9 cellular contexts compared by ENCODE assay signal in genomic region chr12:122872815-122873361, GRCh38. TPM values are rescaled to one million over a fixed set of nuclear protein-coding genes. Genes with fewer than 3 reads are reported as not detected.
A peak's percentile ranks its signal among the peaks of the same experiment; 100 is the strongest.
DNase-seq lines count a peak whose midpoint lies in the region; ATAC-seq and TF ChIP-seq lines count a peak whose summit lies in the region.
"Had no signal": no experiment of that assay in that cellular context is flagged by ENCODE, and none has a peak within 500 bp of the region (broad histone marks: within the 10 kb centered on the region; RNA-seq: fewer than 3 reads in every experiment).

No MANE protein-coding gene starts in this region.

- peaks cover 51 to 81% (median 76%) of the 10 kb centered on the region in 3 donors for H3K4me1 Mint-ChIP-seq in IgD-negative memory B cell
- H3K4me1 Mint-ChIP-seq in effector memory CD8-positive, alpha-beta T cell (ENCODE audit: low read depth in 2 of 2): peaks cover 61 to 72% of the 10 kb centered on the region in 2 donors
- H3K4me1 Mint-ChIP-seq in neural crest cell: peaks cover 66% of the 10 kb centered on the region

- H3K36me3 Mint-ChIP-seq in IgD-negative memory B cell: peaks cover 18% of the 10 kb centered on the region
- peaks cover 86% of the 10 kb centered on the region for H3K36me3 Mint-ChIP-seq in effector memory CD8-positive, alpha-beta T cell (ENCODE audit: insufficient read depth)
- H3K36me3 Mint-ChIP-seq in neural crest cell (ENCODE audit: low read depth): peaks cover 6% of the 10 kb centered on the region

- peaks cover 0 to 11% (median 0%) of the 10 kb centered on the region in 11 experiments; a peak in 3 of 22 replicates for H3K27me3 ChIP-seq in BLaER1 treated with 17β-estradiol and CSF1 and Interleukin-3, amounts not matched to agents 10 nM and 100 nM

- peaks cover 92 to 98% (median 97%) of the 10 kb centered on the region in 10 experiments for H3K4me1 ChIP-seq in BLaER1 treated with 17β-estradiol and CSF1 and Interleukin-3, amounts not matched to agents 10 nM and 100 nM

- peak overlapping the region; percentile 47 to 67 (median 64); a peak in 18 of 20 replicates for H3K4me3 ChIP-seq in BLaER1 treated with 17β-estradiol and CSF1 and Interleukin-3, amounts not matched to agents 10 nM and 100 nM

- H3K9me3 Mint-ChIP-seq in IgD-negative memory B cell (no peaks in the 10 kb centered on the region), neural crest cell (no peaks in the 10 kb centered on the region)
- H3K9me3 Mint-ChIP-seq in effector memory CD8-positive, alpha-beta T cell: no peaks in the 10 kb centered on the region

- peaks cover 26 to 37% (median 32%) of the 10 kb centered on the region in 11 experiments; a peak in 21 of 22 replicates for H3K36me3 ChIP-seq in BLaER1 treated with 17β-estradiol and CSF1 and Interleukin-3, amounts not matched to agents 10 nM and 100 nM

- H3K4me2 ChIP-seq in BLaER1 treated with 17β-estradiol and CSF1 and Interleukin-3, amounts not matched to agents 10 nM and 100 nM: peak overlapping the region; percentile 92 to 99 (median 96)

- no peak for DNase-seq in effector memory CD8-positive, alpha-beta T cell
- no peak for DNase-seq in neural crest cell (ENCODE audit: low read depth, low spot score)
- DNase-seq in GM13976 (ENCODE audit: low spot score): no peak
- no peak for DNase-seq in activated CD8-positive, alpha-beta memory T cell treated with anti-CD3 and anti-CD28 coated beads, Interleukin-2, amount 50 U/mL, for 4 hours
- DNase-seq: T-helper 9 cell had no signal

- in situ Hi-C loops in GM13976 (cut with MboI; ENCODE audit: low sequenced_read_pairs, unreplicated experiment): loop anchor here (25.0 kb wide), 1 partner anchor 364 kb away; the partner anchor contains the start of genes MPHOSPH9 and MTRFR

- H3K27ac Mint-ChIP-seq in IgD-negative memory B cell (peak overlapping the region in 2 of 3 donors; percentile 48 to 80), neural crest cell (ENCODE audit: unreplicated experiment) (peak overlapping the region; percentile 98)
- peak overlapping the region; percentile 69 to 92 for H3K27ac Mint-ChIP-seq in effector memory CD8-positive, alpha-beta T cell

- peak overlapping the region; percentile 41 to 97 (median 90); a peak in 21 of 22 replicates for H3K27ac ChIP-seq in BLaER1 treated with 17β-estradiol and CSF1 and Interleukin-3, amounts not matched to agents 10 nM and 100 nM

- H4K20me1 ChIP-seq in BLaER1 treated with 17β-estradiol and CSF1 and Interleukin-3, amounts not matched to agents 10 nM and 100 nM: peaks cover 27 to 100% (median 69%) of the 10 kb centered on the region in 11 experiments; a peak in 20 of 22 replicates

- H3K27me3 Mint-ChIP-seq in IgD-negative memory B cell (no peaks in the 10 kb centered on the region), neural crest cell (ENCODE audit: low read depth) (no peaks in the 10 kb centered on the region)
- H3K27me3 Mint-ChIP-seq in effector memory CD8-positive, alpha-beta T cell: no peaks in the 10 kb centered on the region

- no peak for TF ChIP-seq CTCF in neural crest cell (conservative IDR thresholded peaks at IDR 0.05)
- no peak for TF ChIP-seq CTCF in GM13976 (IDR thresholded peaks at IDR 0.05; ENCODE audit: borderline replicate concordance, control extremely low read depth, extremely low read depth, insufficient read depth, missing control alignments)

- H3K9me3 ChIP-seq in BLaER1 treated with 17β-estradiol and CSF1 and Interleukin-3, amounts not matched to agents 10 nM and 100 nM (replicated peaks in 1 of 11): no peaks in the 10 kb centered on the region

- H3K4me3 Mint-ChIP-seq in IgD-negative memory B cell: peak overlapping the region in 3 of 4 donors; percentile 35 to 85 (median 83)
- peak overlapping the region; percentile 8 to 29 for H3K4me3 Mint-ChIP-seq in effector memory CD8-positive, alpha-beta T cell
- H3K4me3 Mint-ChIP-seq in neural crest cell: peak overlapping the region; percentile 52

- peak overlapping the region; percentile 76 to 92 (median 89) for H3K9ac ChIP-seq in BLaER1 treated with 17β-estradiol and CSF1 and Interleukin-3, amounts not matched to agents 10 nM and 100 nM

- ATAC-seq in effector memory CD8-positive, alpha-beta T cell (replicated peaks): no peak
- ATAC-seq in HG03280 (IDR thresholded peaks at IDR 0.05; ENCODE audit: unreplicated experiment): no peak
- ATAC-seq in GM18861 (IDR thresholded peaks at IDR 0.05; ENCODE audit: unreplicated experiment): no peak

RNA-seq across cellular contexts. Expression of gene VPS37B, which starts 23.0 kb away (rescaled TPM):
- 48.1 TPM for polyA plus RNA-seq in IgD-negative memory B cell
- total RNA-seq in neural crest cell: 40.9 and 41.5 TPM in 2 replicates

RNA-seq across cellular contexts. Expression of gene HIP1R, which starts 37.6 kb away (rescaled TPM):
- polyA plus RNA-seq in IgD-negative memory B cell: 58.3 TPM
- total RNA-seq in neural crest cell: 20.7 and 23.2 TPM in 2 replicates

Comparison
In these comparisons a context has a peak if more than half of its experiments do, and no peak if none do; other contexts are left out.
1. H3K4me3 Mint-ChIP-seq: peak in every context shown above with its lines; median percentile 83 in IgD-negative memory B cell; 52 in neural crest cell; 18 in effector memory CD8-positive, alpha-beta T cell.